In genomic region chr5:104385901-104386300, GRCh38 we compare ENCODE assay signal across 18 cellular contexts.
DNase-seq lines count a peak whose midpoint lies in the region; ATAC-seq, FAIRE-seq and TF ChIP-seq lines count a peak whose summit lies in the region.
"Had no signal": no experiment of that assay in that cellular context is flagged by ENCODE, and none has a peak within 500 bp of the region (broad histone marks: within the 10 kb centered on the region; RNA-seq: fewer than 3 reads in every experiment).

No MANE protein-coding gene starts in this region.

- no peak overlapping the region for H3K4me3 ChIP-seq in ACC112 (ENCODE audit: low read depth, low read length)
- H3K4me3 ChIP-seq in brain microvascular endothelial cell (ENCODE audit: low read depth, low read length), result no peak overlapping the region
- H3K4me3 ChIP-seq in neuron (ENCODE audit: low read length), result no peak overlapping the region
- H3K4me3 ChIP-seq in pancreas, result no peak overlapping the region
- H3K4me3 ChIP-seq: BLaER1, GM12878, GM23338 had no signal

- peak overlapping the region; percentile 28 for H2AFZ ChIP-seq in ACC112 (ENCODE audit: low read length, unreplicated experiment)
- H2AFZ ChIP-seq in neuron (ENCODE audit: low read depth, low read length), result peak overlapping the region; percentile 38
- H2AFZ ChIP-seq: GM23338 had no signal

- H3K36me3 ChIP-seq in ACC112 (ENCODE audit: insufficient read depth, low read length) (no peaks in the 10 kb centered on the region), brain microvascular endothelial cell (replicated peaks) (no peaks in the 10 kb centered on the region), neuron (ENCODE audit: insufficient read depth, low read length) (no peaks in the 10 kb centered on the region), pancreas (no peaks in the 10 kb centered on the region)
- H3K36me3 ChIP-seq: BLaER1 had no signal

- POLR2A ChIA-PET in RWPE1 (lab: Yijun Ruan, JAX; ENCODE audit: low non-redundant PET), result no interaction called here

- CTCF ChIA-PET in RWPE1 (lab: Yijun Ruan, JAX), result no interaction called here

- WGBS in pancreas, 2 donors, result 65 to 69% methylated on average over 3 of the region's 3 CpGs

- in situ Hi-C loops in brain microvascular endothelial cell (cut with HindIII; ENCODE audit: low pct_ligation_motif_present, low sequenced_read_pairs), result no loop called here

- peak; percentile 17 for FAIRE-seq in islet of Langerhans (lab: Jason Lieb, UNC)
- FAIRE-seq in pancreas (lab: Jason Lieb, UNC), result no peak
- FAIRE-seq: GM12878 had no signal

- no peak for ATAC-seq in pancreas
- ATAC-seq: GM12878, GM23338 had no signal

- no peaks in the 10 kb centered on the region for H3K79me2 ChIP-seq in ACC112 (ENCODE audit: control insufficient read depth, insufficient read depth, low read length, unreplicated experiment)

- H3K4me1 ChIP-seq in ACC112 (ENCODE audit: control insufficient read depth, insufficient read depth, low read length, unreplicated experiment), result no peaks in the 10 kb centered on the region
- H3K4me1 ChIP-seq in neuron (ENCODE audit: insufficient read depth, low read length), result no peaks in the 10 kb centered on the region
- H3K4me1 ChIP-seq in pancreas, result no peaks in the 10 kb centered on the region
- H3K4me1 ChIP-seq: BLaER1 had no signal

- H3K27me3 ChIP-seq in ACC112 (ENCODE audit: insufficient read depth, low read length), result no peaks in the 10 kb centered on the region
- no peaks in the 10 kb centered on the region for H3K27me3 ChIP-seq in brain microvascular endothelial cell (replicated peaks)
- no peaks in the 10 kb centered on the region for H3K27me3 ChIP-seq in neuron (ENCODE audit: insufficient read depth, low read length)
- no peaks in the 10 kb centered on the region for H3K27me3 ChIP-seq in pancreas
- H3K27me3 ChIP-seq: BLaER1 had no signal

- DNase-seq in brain microvascular endothelial cell, result peak; percentile 28
- DNase-seq in NCI-H2227 (lab: John Stamatoyannopoulos, UW; ENCODE audit: unreplicated experiment), result no peak
- no peak for DNase-seq in pancreas
- no peak for DNase-seq in RWPE1 (ENCODE audit: low spot score)
- DNase-seq in NCI-H1436 (lab: John Stamatoyannopoulos, UW), result no peak
- DNase-seq: AML-193; Calu3; CD4-positive, alpha-beta T cell; DMS 273 treated with DMSO at 0.1 percent for 48 hours; DMS79; H7 had no signal

- intact Hi-C loops in pancreas (cut with DNase I), result no loop called here

- H3K27ac ChIP-seq in ACC112 (ENCODE audit: low read depth, low read length) (no peak overlapping the region), brain microvascular endothelial cell (no peak overlapping the region), pancreas (no peak overlapping the region), RWPE1 (no peak overlapping the region)
- H3K27ac ChIP-seq: 22Rv1, BLaER1 had no signal

- TF ChIP-seq CTCF in brain microvascular endothelial cell (IDR thresholded peaks at IDR 0.05; ENCODE audit: low read depth, low read length, missing control alignments) (no peak), pancreas (IDR thresholded peaks at IDR 0.05) (no peak), RWPE1 (conservative IDR thresholded peaks at IDR 0.05; ENCODE audit: low read depth) (no peak)

- H3K9me3 ChIP-seq in neuron (ENCODE audit: low read length) (no peaks in the 10 kb centered on the region), pancreas (no peaks in the 10 kb centered on the region)
- H3K9me3 ChIP-seq: BLaER1 had no signal
